8 cellular contexts compared by ENCODE assay signal in genomic region chrX:320126-320783, GRCh38. TPM values are rescaled to one million over a fixed set of nuclear protein-coding genes. Genes with fewer than 3 reads are reported as not detected.
DNase-seq lines count a peak whose midpoint lies in the region; ATAC-seq, FAIRE-seq and TF ChIP-seq lines count a peak whose summit lies in the region.

No MANE protein-coding gene starts in this region.

- H3K36me3 Mint-ChIP-seq in naive thymus-derived CD8-positive, alpha-beta T cell, result peaks cover 0 to 3% (median 0%) of the 10 kb centered on the region in 3 donors

- peaks cover 0 to 2% (median 0%) of the 10 kb centered on the region in 9 donors for H3K9me3 Mint-ChIP-seq in naive thymus-derived CD8-positive, alpha-beta T cell

- H3K4me1 ChIP-seq in NT2/D1 (ENCODE audit: insufficient read depth, insufficient read length) (peaks cover 13% of the 10 kb centered on the region), H1 (replicated peaks in 1 of 4; ENCODE audit: control insufficient read depth in 3 of 4, insufficient read depth in 4 of 4, low read length in 3 of 4) (peaks cover 0 to 6% (median 3%) of the 10 kb centered on the region in 4 experiments; a peak in 3 of 7 replicates)

- no peak overlapping the region for H3K23ac ChIP-seq in H1 (ENCODE audit: insufficient read length)

- peaks cover 0 to 5% (median 1%) of the 10 kb centered on the region in 5 donors for H3K27me3 Mint-ChIP-seq in naive thymus-derived CD8-positive, alpha-beta T cell

- no peak overlapping the region for H4K8ac ChIP-seq in H1 (ENCODE audit: extremely low read depth, insufficient read depth, low read length)

- TF ChIP-seq EP300 in H1 (IDR thresholded peaks at IDR 0.05; ENCODE audit: borderline replicate concordance in 1 of 2, low read depth in 2 of 2, low read length in 2 of 2), result no peak

- TF ChIP-seq RAD21 in H1 (IDR thresholded peaks at IDR 0.05 in 1 of 2, conservative IDR thresholded peaks at IDR 0.05 in 1 of 2; ENCODE audit: low read depth in 2 of 2, low read length in 2 of 2), result no peak

- peak overlapping the region; percentile 97 for H3K9ac ChIP-seq in NT2/D1 (ENCODE audit: insufficient read length, low read depth)
- peak overlapping the region; percentile 56 to 94 (median 68); a peak in 6 of 7 replicates for H3K9ac ChIP-seq in H1 (replicated peaks in 1 of 4; ENCODE audit: extremely low read depth in 1 of 4, low read depth in 3 of 4, low read length in 3 of 4)

- TF ChIP-seq CTCF in AG10803 (conservative IDR thresholded peaks at IDR 0.05; ENCODE audit: low read length) (no peak), H1 (IDR thresholded peaks at IDR 0.05; ENCODE audit: control extremely low read depth in 1 of 3, insufficient read depth in 1 of 3, low read depth in 1 of 3, low read length in 3 of 3) (no peak)

- peak overlapping the region; percentile 90 for H3K4me3 ChIP-seq in AG10803 (ENCODE audit: low read length)
- H3K4me3 ChIP-seq in NT2/D1 (ENCODE audit: insufficient read length, low read depth), result peak overlapping the region; percentile 95
- peak overlapping the region; percentile 69 to 95 (median 76) for H3K4me3 ChIP-seq in H1 (ENCODE audit: extremely low read depth in 1 of 4, insufficient read depth in 2 of 4, low read depth in 3 of 4, low read length in 4 of 4)

- ATAC-seq in naive thymus-derived CD8-positive, alpha-beta T cell, result no peak
- no peak for ATAC-seq in GM18873 (IDR thresholded peaks at IDR 0.05; ENCODE audit: low FRiP score, unreplicated experiment)

- no peak overlapping the region for H3K4ac ChIP-seq in H1 (replicated peaks; ENCODE audit: insufficient read length, low read depth, low read length)

- no peak overlapping the region for H3K14ac ChIP-seq in H1 (ENCODE audit: insufficient read length)

- no peak for TF ChIP-seq POLR2A in H1 (IDR thresholded peaks at IDR 0.05; ENCODE audit: control extremely low read depth in 1 of 2, low read depth in 2 of 2, low read length in 2 of 2)

- no peak overlapping the region for H3K27ac ChIP-seq in H1 (ENCODE audit: low read depth, low read length)
- no peak overlapping the region for H3K27ac ChIP-seq in caudate nucleus (ENCODE audit: low read depth, low read length)

- no peak overlapping the region for H4K5ac ChIP-seq in H1 (ENCODE audit: insufficient read length, low read depth, low read length)

- H4K20me1 ChIP-seq in H1 (replicated peaks in 1 of 2; ENCODE audit: control insufficient read depth in 1 of 2, insufficient read depth in 2 of 2, low read length in 2 of 2), result peaks cover 0 to 6% of the 10 kb centered on the region in 2 experiments

- H3K23me2 ChIP-seq in H1 (ENCODE audit: low read depth, low read length), result peaks cover 10% of the 10 kb centered on the region; the same call in 1 of the 2 replicates

- H3K36me3 ChIP-seq in NT2/D1 (ENCODE audit: insufficient read depth, insufficient read length, low read length) (peaks cover 16% of the 10 kb centered on the region), H1 (ENCODE audit: control insufficient read depth in 2 of 4, insufficient read depth in 4 of 4, low read length in 3 of 4) (peaks cover 0 to 6% (median 2%) of the 10 kb centered on the region in 4 experiments; a peak in 3 of 8 replicates)

- H3K4me1 Mint-ChIP-seq in naive thymus-derived CD8-positive, alpha-beta T cell, result peaks cover 31 to 45% (median 40%) of the 10 kb centered on the region in 4 donors

- no peak overlapping the region for H3K56ac ChIP-seq in H1 (replicated peaks; ENCODE audit: insufficient read length, low read depth, low read length)

- DNase-seq in AG10803 (ENCODE audit: low read depth) (no peak), NT2/D1 (ENCODE audit: low read depth, low spot score) (no peak), H1 (ENCODE audit: low read depth in 1 of 2, low spot score in 2 of 2) (no peak), COR-L47 (lab: John Stamatoyannopoulos, UW) (no peak), cortex of kidney (lab: John Stamatoyannopoulos, UW) (no peak), caudate nucleus (lab: John Stamatoyannopoulos, UW) (no peak)
- peak in 3 of 10 donors; percentile 25 to 63 (median 29) for DNase-seq in naive thymus-derived CD8-positive, alpha-beta T cell

- H2AK5ac ChIP-seq in H1 (ENCODE audit: low read depth, low read length), result no peak overlapping the region

- H3K79me2 ChIP-seq in H1 (ENCODE audit: control insufficient read depth in 1 of 2, insufficient read depth in 2 of 2, low read length in 2 of 2), result peaks cover 0 to 9% of the 10 kb centered on the region in 2 experiments; a peak in 1 of 4 replicates

- no peak overlapping the region for H2BK20ac ChIP-seq in H1 (ENCODE audit: low read length)

- no peak for FAIRE-seq in H1 (lab: Jason Lieb, UNC)

- peak overlapping the region in 9 of 10 donors; percentile 76 to 93 (median 83) for H3K4me3 Mint-ChIP-seq in naive thymus-derived CD8-positive, alpha-beta T cell

- no peak overlapping the region for H3K18ac ChIP-seq in H1 (ENCODE audit: extremely low read depth, low read length)

- H2BK12ac ChIP-seq in H1 (ENCODE audit: low read depth, low read length), result no peak overlapping the region

- no peak overlapping the region for H2BK120ac ChIP-seq in H1 (replicated peaks; ENCODE audit: low read depth, low read length)

- H3K9me3 ChIP-seq in NT2/D1 (ENCODE audit: insufficient read depth, low read length), result no peaks in the 10 kb centered on the region
- no peaks in the 10 kb centered on the region for H3K9me3 ChIP-seq in H1 (ENCODE audit: insufficient read depth in 2 of 2, low read depth in 1 of 2, low read length in 1 of 2)

- H3K27ac Mint-ChIP-seq in naive thymus-derived CD8-positive, alpha-beta T cell, result peak overlapping the region; percentile 29 to 94 (median 79)

- no peak overlapping the region for H4K91ac ChIP-seq in H1 (replicated peaks; ENCODE audit: insufficient read length, low read length)

- POLR2A ChIA-PET in H1 (lab: Charles Lee; ENCODE audit: partially characterized antibody), result no interaction called here
- POLR2A ChIA-PET in naive thymus-derived CD8-positive, alpha-beta T cell (lab: Charles Lee), result no interaction called here

- H2BK15ac ChIP-seq in H1 (ENCODE audit: low read length), result no peak overlapping the region

- peak overlapping the region; percentile 65 to 95 for H3K4me2 ChIP-seq in H1 (ENCODE audit: insufficient read depth in 1 of 2, low read depth in 2 of 2, low read length in 2 of 2)

- H2AFZ ChIP-seq in H1 (ENCODE audit: low read length), result no peak overlapping the region

- CTCF ChIA-PET in H1 (lab: Charles Lee; ENCODE audit: partially characterized antibody), result no interaction called here

- peaks cover 4% of the 10 kb centered on the region for H3K79me1 ChIP-seq in H1 (ENCODE audit: low read depth, low read length)

- H3K27me3 ChIP-seq in NT2/D1 (ENCODE audit: insufficient read depth, insufficient read length) (no peaks in the 10 kb centered on the region), H1 (replicated peaks in 1 of 4; ENCODE audit: control insufficient read depth in 3 of 4, extremely low read depth in 1 of 4, insufficient read depth in 3 of 4, low read length in 3 of 4) (no peaks in the 10 kb centered on the region)

- H2BK5ac ChIP-seq in H1 (ENCODE audit: low read depth, low read length), result no peak overlapping the region

- WGBS in H1 (ENCODE audit: extremely low coverage in 1 of 2, insufficient coverage in 1 of 2, insufficient read length in 1 of 2, insufficient replicate concordance in 2 of 2, low coverage in 1 of 2, low lambda C conversion rate in 2 of 2, missing lambda C conversion rate in 1 of 2), 2 experiments, result 17% methylated on average over 23 of the region's 24 CpGs; no CpG with 5 or more reads in 1 of the 2 experiments

TF ChIP-seq in H1, 55 proteins besides CTCF, POLR2A, EP300 and RAD21:
- TF ChIP-seq SUZ12 (IDR thresholded peaks at IDR 0.05; ENCODE audit: low read length), result no peak
- TF ChIP-seq, protein P1, sequence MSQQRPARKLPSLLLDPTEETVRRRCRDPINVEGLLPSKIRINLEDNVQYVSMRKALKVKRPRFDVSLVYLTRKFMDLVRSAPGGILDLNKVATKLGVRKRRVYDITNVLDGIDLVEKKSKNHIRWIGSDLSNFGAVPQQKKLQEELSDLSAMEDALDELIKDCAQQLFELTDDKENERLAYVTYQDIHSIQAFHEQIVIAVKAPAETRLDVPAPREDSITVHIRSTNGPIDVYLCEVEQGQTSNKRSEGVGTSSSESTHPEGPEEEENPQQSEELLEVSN (IDR thresholded peaks at IDR 0.05), result 0 out of 2 replicates have a peak, but pooled peaks have one; percentile 30

RNA-seq across cellular contexts. Expression of gene GTPBP6, which starts 1.7 kb away (rescaled TPM):
- 55.4 and 57.1 TPM in 2 replicates for total RNA-seq in H1 (2021; fragmentation: NEBNext Ultra II Directional; extraction: Animal tissue kit (Norgen Biotek cat#: 25700))
- polyA plus RNA-seq in H1 (2011; rRNA removed), result 33.9 and 59.0 TPM in 2 replicates
- polyA plus RNA-seq in H1 (2011; cell fraction: cytosol; rRNA removed), result 56.3 TPM
- 61.5 TPM for polyA plus RNA-seq in H1 (2011; cell fraction: nucleus; rRNA removed)
- polyA plus RNA-seq in H1 (2012, experiment 1 of 2), result 26.6 to 55.2 TPM (median 54.8 TPM) in 4 replicates
- 40.7 TPM for polyA plus RNA-seq in H1 (2012, experiment 2 of 2)
- 35.4 TPM for polyA plus RNA-seq in H1 (2013, experiment 1 of 2)
- 32.3 TPM for polyA plus RNA-seq in H1 (2013, experiment 2 of 2)
- polyA minus RNA-seq in H1 (2011; rRNA and poly(A)+ RNA removed), result 17.9 and 18.5 TPM in 2 replicates
- 23.8 TPM for polyA minus RNA-seq in H1 (2011; cell fraction: cytosol; rRNA and poly(A)+ RNA removed)
- polyA minus RNA-seq in H1 (2011; cell fraction: nucleus; rRNA and poly(A)+ RNA removed), result 18.8 TPM
- total RNA-seq in naive thymus-derived CD8-positive, alpha-beta T cell, result 100 to 1,000 TPM in 1 of 2 experiments, 10 to 100 TPM in 1; 98.5 to 101 TPM
- 10 to 100 TPM; 37.2 to 62.7 (median 45.6) TPM for polyA plus RNA-seq in naive thymus-derived CD8-positive, alpha-beta T cell

RNA-seq across cellular contexts. Expression of gene PLCXD1, which starts 39.1 kb away (rescaled TPM):
- 124 and 128 TPM in 2 replicates for total RNA-seq in H1 (2021; fragmentation: NEBNext Ultra II Directional; extraction: Animal tissue kit (Norgen Biotek cat#: 25700))
- 93.6 and 134 TPM in 2 replicates for polyA plus RNA-seq in H1 (2011; rRNA removed)
- 112 TPM for polyA plus RNA-seq in H1 (2011; cell fraction: cytosol; rRNA removed)
- polyA plus RNA-seq in H1 (2011; cell fraction: nucleus; rRNA removed), result 188 TPM
- 100 to 153 TPM (median 126 TPM) in 4 replicates for polyA plus RNA-seq in H1 (2012, experiment 1 of 2)
- 109 TPM for polyA plus RNA-seq in H1 (2012, experiment 2 of 2)
- polyA plus RNA-seq in H1 (2013, experiment 1 of 2), result 53.1 TPM
- polyA plus RNA-seq in H1 (2013, experiment 2 of 2), result 49.5 TPM
- polyA minus RNA-seq in H1 (2011; rRNA and poly(A)+ RNA removed), result 95.0 and 156 TPM in 2 replicates
- polyA minus RNA-seq in H1 (2011; cell fraction: cytosol; rRNA and poly(A)+ RNA removed), result 121 TPM
- 94.0 TPM for polyA minus RNA-seq in H1 (2011; cell fraction: nucleus; rRNA and poly(A)+ RNA removed)
- 10 to 100 TPM; 18.7 to 19.2 TPM for total RNA-seq in naive thymus-derived CD8-positive, alpha-beta T cell
- polyA plus RNA-seq in naive thymus-derived CD8-positive, alpha-beta T cell, result 1 to 10 TPM; 2.7 to 9.2 (median 4.2) TPM
